Comparison of ENCODE assay signal across 19 cellular contexts in the genomic region with DNA sequence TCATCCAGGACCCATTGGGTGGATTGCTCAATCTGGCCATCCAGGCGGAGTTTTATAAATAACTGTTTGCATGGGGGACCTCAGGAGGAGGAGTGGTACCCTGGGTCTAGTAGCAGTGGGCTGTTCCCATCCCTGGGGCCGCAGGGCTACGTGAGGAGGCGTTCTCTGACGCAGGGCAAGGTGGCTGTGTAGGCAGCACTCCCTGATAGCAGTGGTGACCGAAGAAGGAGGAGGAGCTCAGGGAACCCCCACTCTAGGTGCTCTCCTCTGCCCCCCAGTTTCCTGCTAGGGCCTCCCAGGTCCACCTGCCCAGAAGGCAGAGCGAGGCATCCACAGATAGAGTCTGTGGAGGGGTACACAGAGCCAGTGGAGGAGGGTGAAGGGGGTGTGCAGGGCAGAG.
A peak's percentile ranks its signal among the peaks of the same experiment; 100 is the strongest.
DNase-seq lines count a peak whose midpoint lies in the region; TF ChIP-seq lines count a peak whose summit lies in the region.
"Had no signal": no experiment of that assay in that cellular context is flagged by ENCODE, and none has a peak within 500 bp of the region (broad histone marks: within the 10 kb centered on the region; RNA-seq: fewer than 3 reads in every experiment).

No MANE protein-coding gene starts in this region.

- H3K36me3 Mint-ChIP-seq in chondrocyte (ENCODE audit: low read depth) (no peaks in the 10 kb centered on the region), nephron progenitor cell (ENCODE audit: low read depth) (no peaks in the 10 kb centered on the region)
- H3K36me3 Mint-ChIP-seq: CD8-positive, alpha-beta memory T cell had no signal

- no peaks in the 10 kb centered on the region for H3K36me3 ChIP-seq in BLaER1 treated with 17β-estradiol and CSF1 and Interleukin-3, amounts not matched to agents 10 nM and 100 nM
- no peaks in the 10 kb centered on the region for H3K36me3 ChIP-seq in Karpas-422 (ENCODE audit: insufficient read depth, low read length)
- H3K36me3 ChIP-seq in skeletal muscle tissue (ENCODE audit: control insufficient read depth in 3 of 3, insufficient read depth in 3 of 3, low read length in 3 of 3): no peaks in the 10 kb centered on the region
- H3K36me3 ChIP-seq: SJCRH30 had no signal

- peak overlapping the region in 5 of 11 experiments; percentile 3 to 54 (median 42); a peak in 7 of 22 replicates for H3K27ac ChIP-seq in BLaER1 treated with 17β-estradiol and CSF1 and Interleukin-3, amounts not matched to agents 10 nM and 100 nM
- H3K27ac ChIP-seq in Karpas-422 (ENCODE audit: low read length): no peak overlapping the region
- peak overlapping the region; percentile 93 for H3K27ac ChIP-seq in skeletal muscle tissue (ENCODE audit: low read depth, low read length)
- H3K27ac ChIP-seq: SJCRH30 had no signal

- H3K4me1 Mint-ChIP-seq in chondrocyte (ENCODE audit: low read depth) (peaks cover 23% of the 10 kb centered on the region), nephron progenitor cell (peaks cover 52% of the 10 kb centered on the region)

- no peak for DNase-seq in Karpas-422
- DNase-seq in chondrocyte (ENCODE audit: low spot score): peak; percentile 72
- no peak for DNase-seq in stimulated activated CD4-positive, alpha-beta T cell treated with anti-CD3 and anti-CD28 coated beads, Interleukin-4, amount 100 ng/mL, for 1 hour
- no peak for DNase-seq in nephron progenitor cell
- no peak for DNase-seq in COLO668 (lab: John Stamatoyannopoulos, UW; ENCODE audit: unreplicated experiment)
- DNase-seq: CD8-positive, alpha-beta memory T cell; GDM1; H7; HFFc6; NCI-H1105; NCI-H146; NCI-H2029 treated with DMSO at 0.1 percent for 48 hours; NCI-H2171; NCI-H524 treated with DMSO at 0.1 percent for 48 hours; NCI-H82 had no signal

- H3K27ac Mint-ChIP-seq in chondrocyte (ENCODE audit: unreplicated experiment) (no peak overlapping the region), nephron progenitor cell (no peak overlapping the region)
- H3K27ac Mint-ChIP-seq: HFFc6 had no signal

- peak overlapping the region in 5 of 11 experiments; percentile 10 to 48 (median 34); a peak in 3 of 22 replicates for H3K9ac ChIP-seq in BLaER1 treated with 17β-estradiol and CSF1 and Interleukin-3, amounts not matched to agents 10 nM and 100 nM
- H3K9ac ChIP-seq in Karpas-422 (ENCODE audit: low read length) (peak overlapping the region; percentile 50), skeletal muscle tissue (ENCODE audit: low read depth in 1 of 3, low read length in 3 of 3) (peak overlapping the region; percentile 50 to 79 (median 57))

- peaks cover 13% of the 10 kb centered on the region for H3K27me3 Mint-ChIP-seq in chondrocyte (ENCODE audit: low read depth)
- H3K27me3 Mint-ChIP-seq in nephron progenitor cell (ENCODE audit: low read depth, poor library complexity): peaks cover 53% of the 10 kb centered on the region

- TF ChIP-seq CTCF in chondrocyte (IDR thresholded peaks at IDR 0.05) (no peak), nephron progenitor cell (IDR thresholded peaks at IDR 0.05) (no peak)

- no peaks in the 10 kb centered on the region for H3K9me2 ChIP-seq in Karpas-422 (replicated peaks; ENCODE audit: insufficient read depth, low read length)

- H3K9me3 ChIP-seq in BLaER1 treated with 17β-estradiol and CSF1 and Interleukin-3, amounts not matched to agents 10 nM and 100 nM (replicated peaks in 1 of 11): no peaks in the 10 kb centered on the region
- no peaks in the 10 kb centered on the region for H3K9me3 ChIP-seq in Karpas-422 (ENCODE audit: low read length)
- H3K9me3 ChIP-seq in skeletal muscle tissue (ENCODE audit: control insufficient read depth in 3 of 3, low read length in 3 of 3): no peaks in the 10 kb centered on the region
- H3K9me3 ChIP-seq: SJCRH30 had no signal

- no peaks in the 10 kb centered on the region for H3K9me3 Mint-ChIP-seq in chondrocyte (ENCODE audit: low read depth)
- no peaks in the 10 kb centered on the region for H3K9me3 Mint-ChIP-seq in nephron progenitor cell
- H3K9me3 Mint-ChIP-seq: CD8-positive, alpha-beta memory T cell; HFFc6 had no signal

- no peak overlapping the region for H3K4me3 Mint-ChIP-seq in chondrocyte (ENCODE audit: unreplicated experiment)
- H3K4me3 Mint-ChIP-seq in nephron progenitor cell: no peak overlapping the region

- H2AFZ ChIP-seq in Karpas-422 (ENCODE audit: low read length): no peak overlapping the region

- no peaks in the 10 kb centered on the region for H3K79me2 ChIP-seq in Karpas-422 (ENCODE audit: low read length)

- H3K4me2 ChIP-seq in BLaER1 treated with 17β-estradiol and CSF1 and Interleukin-3, amounts not matched to agents 10 nM and 100 nM: peak overlapping the region; percentile 34 to 82 (median 75)
- H3K4me2 ChIP-seq in Karpas-422 (ENCODE audit: low read depth, low read length, poor library complexity, severe bottlenecking): peak overlapping the region; percentile 54

- H4K20me1 ChIP-seq in BLaER1 treated with 17β-estradiol and CSF1 and Interleukin-3, amounts not matched to agents 10 nM and 100 nM: no peaks in the 10 kb centered on the region
- H4K20me1 ChIP-seq in Karpas-422 (ENCODE audit: insufficient read depth, low read depth, low read length): no peaks in the 10 kb centered on the region

- peaks cover 11 to 47% (median 37%) of the 10 kb centered on the region in 10 experiments; a peak in 19 of 20 replicates for H3K4me1 ChIP-seq in BLaER1 treated with 17β-estradiol and CSF1 and Interleukin-3, amounts not matched to agents 10 nM and 100 nM
- H3K4me1 ChIP-seq in Karpas-422 (ENCODE audit: low read length): peaks cover 21% of the 10 kb centered on the region
- H3K4me1 ChIP-seq in skeletal muscle tissue (ENCODE audit: control insufficient read depth in 3 of 3, insufficient read depth in 3 of 3, low read length in 3 of 3): peaks cover 10 to 43% (median 30%) of the 10 kb centered on the region in 3 donors

- peaks cover 21 to 25% (median 23%) of the 10 kb centered on the region in 11 experiments; a peak in 21 of 22 replicates for H3K27me3 ChIP-seq in BLaER1 treated with 17β-estradiol and CSF1 and Interleukin-3, amounts not matched to agents 10 nM and 100 nM
- H3K27me3 ChIP-seq in Karpas-422 (ENCODE audit: low read length) (no peaks in the 10 kb centered on the region), skeletal muscle tissue (ENCODE audit: control insufficient read depth in 3 of 3, insufficient read depth in 3 of 3, low read length in 3 of 3) (peaks cover 4 to 10% (median 7%) of the 10 kb centered on the region in 3 donors)
- H3K27me3 ChIP-seq: SJCRH30 had no signal

- peak overlapping the region in 2 of 10 experiments; percentile 31 to 35; a peak in 2 of 20 replicates for H3K4me3 ChIP-seq in BLaER1 treated with 17β-estradiol and CSF1 and Interleukin-3, amounts not matched to agents 10 nM and 100 nM
- H3K4me3 ChIP-seq in Karpas-422 (ENCODE audit: low read length) (peak overlapping the region; percentile 30; the same call in 1 of the 2 replicates), skeletal muscle tissue (ENCODE audit: low read length in 3 of 3) (no peak overlapping the region)
- H3K4me3 ChIP-seq: K562, SJCRH30 had no signal
